15 cellular contexts compared by ENCODE assay signal in genomic region chr5:172118891-172119290, GRCh38.
DNase-seq lines count a peak whose midpoint lies in the region; ATAC-seq and TF ChIP-seq lines count a peak whose summit lies in the region.
"Had no signal": no experiment of that assay in that cellular context is flagged by ENCODE, and none has a peak within 500 bp of the region (broad histone marks: within the 10 kb centered on the region; RNA-seq: fewer than 3 reads in every experiment).

No MANE protein-coding gene starts in this region.

- CTCF ChIA-PET in naive thymus-derived CD4-positive, alpha-beta T cell (lab: Charles Lee) = interaction anchor here (1.7 to 2.0 kb wide), 2 partner anchors 37 to 70 kb away, joined by 5 read pairs; no protein-coding TSS in a partner anchor

- no peaks in the 10 kb centered on the region for H3K27me3 Mint-ChIP-seq in stimulated activated naive CD8-positive, alpha-beta T cell treated with anti-CD3 and anti-CD28 coated beads, Interleukin-15, Interleukin-2, amounts not matched to agents 100 ng/mL and 50 ng/mL, for 24 hours
- H3K27me3 Mint-ChIP-seq in activated naive CD8-positive, alpha-beta T cell treated with anti-CD3 and anti-CD28 coated beads for 36 hours = no peaks in the 10 kb centered on the region
- no peaks in the 10 kb centered on the region for H3K27me3 Mint-ChIP-seq in naive thymus-derived CD4-positive, alpha-beta T cell
- H3K27me3 Mint-ChIP-seq in mesothelial cell of epicardium (ENCODE audit: low read depth) = no peaks in the 10 kb centered on the region

- H3K27ac ChIP-seq in naive thymus-derived CD4-positive, alpha-beta T cell (ENCODE audit: low read depth, low read length) = peak overlapping the region; percentile 35
- H3K27ac ChIP-seq: epithelial cell of prostate had no signal

- TF ChIP-seq CTCF in mesothelial cell of epicardium (IDR thresholded peaks at IDR 0.05; ENCODE audit: unreplicated experiment) = no peak

- peaks cover 40% of the 10 kb centered on the region for H3K36me3 Mint-ChIP-seq in stimulated activated naive CD8-positive, alpha-beta T cell treated with anti-CD3 and anti-CD28 coated beads, Interleukin-15, Interleukin-2, amounts not matched to agents 100 ng/mL and 50 ng/mL, for 24 hours (ENCODE audit: low read depth)
- H3K36me3 Mint-ChIP-seq in activated naive CD8-positive, alpha-beta T cell treated with anti-CD3 and anti-CD28 coated beads for 36 hours = peaks cover 42% of the 10 kb centered on the region
- H3K36me3 Mint-ChIP-seq in naive thymus-derived CD4-positive, alpha-beta T cell = peaks cover 0 to 32% (median 18%) of the 10 kb centered on the region in 5 donors
- H3K36me3 Mint-ChIP-seq in mesothelial cell of epicardium = peaks cover 4% of the 10 kb centered on the region

- POLR2A ChIA-PET in naive thymus-derived CD4-positive, alpha-beta T cell (lab: Charles Lee) = interaction anchor here (0.6 to 5.4 kb wide), 3 partner anchors 53 to 67 kb away, joined by 3 to 68 read pairs (median 9); partner anchors contain the start of gene STK10

- H3K36me3 ChIP-seq in naive thymus-derived CD4-positive, alpha-beta T cell (ENCODE audit: control insufficient read depth in 2 of 3, insufficient read depth in 3 of 3, low read length in 3 of 3) = peaks cover 7 to 59% (median 12%) of the 10 kb centered on the region in 3 experiments

- peaks cover 54% of the 10 kb centered on the region for H3K4me1 Mint-ChIP-seq in stimulated activated naive CD8-positive, alpha-beta T cell treated with anti-CD3 and anti-CD28 coated beads, Interleukin-15, Interleukin-2, amounts not matched to agents 100 ng/mL and 50 ng/mL, for 24 hours (ENCODE audit: low read depth)
- H3K4me1 Mint-ChIP-seq in activated naive CD8-positive, alpha-beta T cell treated with anti-CD3 and anti-CD28 coated beads for 36 hours = peaks cover 40% of the 10 kb centered on the region
- peaks cover 43 to 64% (median 51%) of the 10 kb centered on the region in 7 donors for H3K4me1 Mint-ChIP-seq in naive thymus-derived CD4-positive, alpha-beta T cell
- no peaks in the 10 kb centered on the region for H3K4me1 Mint-ChIP-seq in mesothelial cell of epicardium

- no peaks in the 10 kb centered on the region for H3K27me3 ChIP-seq in naive thymus-derived CD4-positive, alpha-beta T cell (ENCODE audit: control insufficient read depth in 2 of 2, insufficient read depth in 2 of 2, low read length in 2 of 2)

- ATAC-seq in stimulated activated naive CD8-positive, alpha-beta T cell treated with anti-CD3 and anti-CD28 coated beads, Interleukin-15, Interleukin-2, amounts not matched to agents 100 U/mL and 50 U/mL, for 24 hours = no peak
- no peak for ATAC-seq in naive thymus-derived CD4-positive, alpha-beta T cell
- ATAC-seq in HG03095 (IDR thresholded peaks at IDR 0.05; ENCODE audit: unreplicated experiment) = no peak
- ATAC-seq: activated CD4-positive, CD25-positive, alpha-beta regulatory T cell treated with anti-CD3 and anti-CD28 coated beads, Interleukin-2, amount 50 U/mL, for 24 hours had no signal

- DNase-seq in stimulated activated naive CD8-positive, alpha-beta T cell treated with anti-CD3 and anti-CD28 coated beads, Interleukin-15, Interleukin-2, amounts not matched to agents 100 U/mL and 50 U/mL, for 24 hours = no peak
- no peak for DNase-seq in activated naive CD8-positive, alpha-beta T cell treated with anti-CD3 and anti-CD28 coated beads for 36 hours
- no peak for DNase-seq in naive thymus-derived CD4-positive, alpha-beta T cell
- DNase-seq in mesothelial cell of epicardium (ENCODE audit: low spot score in 2 of 2, unreplicated experiment in 2 of 2) (no peak), NCI-H1436 (lab: John Stamatoyannopoulos, UW) (no peak), NCI-H2107 treated with DMSO at 0.1 percent for 48 hours (lab: John Stamatoyannopoulos, UW; ENCODE audit: unreplicated experiment) (no peak)
- DNase-seq: activated T-cell treated with anti-CD3 and anti-CD28 coated beads, Interleukin-2, amount 50 U/mL, for 48 hours; GOT3; NCI-H187; NCI-H510A; SHP77 treated with DMSO at 0.1 percent for 48 hours had no signal

- H3K9me3 ChIP-seq in naive thymus-derived CD4-positive, alpha-beta T cell (ENCODE audit: control insufficient read depth in 2 of 3, low read length in 3 of 3) = no peaks in the 10 kb centered on the region

- H3K4me3 ChIP-seq in naive thymus-derived CD4-positive, alpha-beta T cell (ENCODE audit: low read length) = no peak overlapping the region

- H3K4me1 ChIP-seq in naive thymus-derived CD4-positive, alpha-beta T cell (ENCODE audit: control insufficient read depth in 2 of 2, insufficient read depth in 2 of 2, low read length in 2 of 2) = peaks cover 30 to 45% of the 10 kb centered on the region in 2 donors

- no peak overlapping the region for H3K4me3 Mint-ChIP-seq in stimulated activated naive CD8-positive, alpha-beta T cell treated with anti-CD3 and anti-CD28 coated beads, Interleukin-15, Interleukin-2, amounts not matched to agents 100 ng/mL and 50 ng/mL, for 24 hours
- H3K4me3 Mint-ChIP-seq in activated naive CD8-positive, alpha-beta T cell treated with anti-CD3 and anti-CD28 coated beads for 36 hours = peak overlapping the region; percentile 18
- peak overlapping the region in 2 of 10 donors; percentile 6 to 22 for H3K4me3 Mint-ChIP-seq in naive thymus-derived CD4-positive, alpha-beta T cell
- H3K4me3 Mint-ChIP-seq in mesothelial cell of epicardium = no peak overlapping the region

- intact Hi-C loops in naive thymus-derived CD4-positive, alpha-beta T cell (cut with micrococcal nuclease) = no loop called here

- H3K9me3 Mint-ChIP-seq in stimulated activated naive CD8-positive, alpha-beta T cell treated with anti-CD3 and anti-CD28 coated beads, Interleukin-15, Interleukin-2, amounts not matched to agents 100 ng/mL and 50 ng/mL, for 24 hours = no peaks in the 10 kb centered on the region
- H3K9me3 Mint-ChIP-seq in activated naive CD8-positive, alpha-beta T cell treated with anti-CD3 and anti-CD28 coated beads for 36 hours = peaks cover 3% of the 10 kb centered on the region
- H3K9me3 Mint-ChIP-seq in naive thymus-derived CD4-positive, alpha-beta T cell = peaks cover 0 to 4% (median 0%) of the 10 kb centered on the region in 11 donors
- H3K9me3 Mint-ChIP-seq in mesothelial cell of epicardium = no peaks in the 10 kb centered on the region

- peak overlapping the region; percentile 76 for H3K27ac Mint-ChIP-seq in stimulated activated naive CD8-positive, alpha-beta T cell treated with anti-CD3 and anti-CD28 coated beads, Interleukin-15, Interleukin-2, amounts not matched to agents 100 ng/mL and 50 ng/mL, for 24 hours
- H3K27ac Mint-ChIP-seq in activated naive CD8-positive, alpha-beta T cell treated with anti-CD3 and anti-CD28 coated beads for 36 hours = peak overlapping the region; percentile 34
- peak overlapping the region; percentile 59 to 92 (median 80) for H3K27ac Mint-ChIP-seq in naive thymus-derived CD4-positive, alpha-beta T cell
- no peak overlapping the region for H3K27ac Mint-ChIP-seq in mesothelial cell of epicardium
